In genomic region chr15:87873501-87873900, GRCh38 we compare ENCODE assay signal across 23 cellular contexts.
DNase-seq lines count a peak whose midpoint lies in the region; ATAC-seq and TF ChIP-seq lines count a peak whose summit lies in the region.
"Had no signal": no experiment of that assay in that cellular context is flagged by ENCODE, and none has a peak within 500 bp of the region (broad histone marks: within the 10 kb centered on the region; RNA-seq: fewer than 3 reads in every experiment).

No MANE protein-coding gene starts in this region.

- no peaks in the 10 kb centered on the region for H4K20me1 ChIP-seq in GM23248 (ENCODE audit: insufficient read depth)

- H3K4me2 ChIP-seq in GM23248 (ENCODE audit: unreplicated experiment): no peak overlapping the region
- H3K4me2 ChIP-seq in mesenchymal stem cell (ENCODE audit: low read length, poor library complexity, severe bottlenecking): no peak overlapping the region
- H3K4me2 ChIP-seq: GM23338 had no signal

- no peak overlapping the region for H2BK5ac ChIP-seq in mesenchymal stem cell (ENCODE audit: low read depth, low read length, poor library complexity, severe bottlenecking)

- H2AFZ ChIP-seq in GM23248 (no peak overlapping the region), mesenchymal stem cell (ENCODE audit: low read depth, low read length) (no peak overlapping the region)
- H2AFZ ChIP-seq: GM23338 had no signal

- no peak overlapping the region for H4K91ac ChIP-seq in mesenchymal stem cell (ENCODE audit: low read length)

- H3K36me3 ChIP-seq in GM23248 (ENCODE audit: low read depth): no peaks in the 10 kb centered on the region
- H3K36me3 ChIP-seq in mesenchymal stem cell (ENCODE audit: control insufficient read depth in 1 of 2, insufficient read depth in 2 of 2, low read depth in 1 of 2, low read length in 2 of 2): no peaks in the 10 kb centered on the region
- H3K36me3 ChIP-seq: MG63 had no signal

- H3K27ac ChIP-seq in GM23248: no peak overlapping the region
- H3K27ac ChIP-seq in mesenchymal stem cell (ENCODE audit: low read length, poor library complexity, severe bottlenecking): no peak overlapping the region
- H3K27ac ChIP-seq: RWPE1 had no signal

- 38 to 41% methylated on average over 7 of the region's 7 CpGs for whole genome bisulfite sequencing in GM23248 (ENCODE audit: low coverage in 1 of 2, low lambda C conversion rate in 2 of 2, missing lambda C conversion rate in 2 of 2), 2 experiments
- 75% methylated on average over 5 of the region's 7 CpGs for WGBS in mesenchymal stem cell

- H3K23ac ChIP-seq in mesenchymal stem cell (ENCODE audit: low read length in 2 of 2): no peak overlapping the region

- H2BK120ac ChIP-seq in mesenchymal stem cell (ENCODE audit: low read depth, low read length): no peak overlapping the region

- no peak overlapping the region for H3K4me3 ChIP-seq in AG10803 (ENCODE audit: low read length)
- H3K4me3 ChIP-seq in GM23248: no peak overlapping the region
- H3K4me3 ChIP-seq in mesenchymal stem cell (ENCODE audit: insufficient read depth in 1 of 2, low read depth in 1 of 2, low read length in 2 of 2): no peak overlapping the region
- H3K4me3 ChIP-seq: GM23338, MG63 had no signal

- H3K9me3 ChIP-seq in GM23248 (ENCODE audit: low read depth) (no peaks in the 10 kb centered on the region), mesenchymal stem cell (ENCODE audit: control insufficient read depth, low read length) (no peaks in the 10 kb centered on the region)
- H3K9me3 ChIP-seq: MG63 had no signal

- no peak for ATAC-seq in left lobe of liver
- ATAC-seq: GM23338, Panc1 had no signal

- in situ Hi-C loops in GM23248 (cut with MboI): no loop called here

- H3K14ac ChIP-seq in mesenchymal stem cell (ENCODE audit: low read length in 2 of 2): peak overlapping the region in 1 of 2 experiments; percentile 88

- TF ChIP-seq CTCF in AG10803 (conservative IDR thresholded peaks at IDR 0.05; ENCODE audit: low read length): no peak

- H2AK5ac ChIP-seq in mesenchymal stem cell (ENCODE audit: low read length, severe bottlenecking): no peak overlapping the region

- H3K27me3 ChIP-seq in GM23248 (replicated peaks; ENCODE audit: insufficient read depth) (no peaks in the 10 kb centered on the region), mesenchymal stem cell (ENCODE audit: control insufficient read depth in 1 of 2, insufficient read depth in 1 of 2, low read length in 2 of 2) (peaks cover 0 to 6% of the 10 kb centered on the region in 2 experiments)
- H3K27me3 ChIP-seq: MG63 had no signal

- peak; percentile 74 for DNase-seq in AG10803 (ENCODE audit: low read depth)
- DNase-seq in GM23248: peak; percentile 37
- peak; percentile 34 for DNase-seq in astrocyte of the hippocampus (ENCODE audit: low read depth, low spot score)
- peak; percentile 4 for DNase-seq in mesenchymal stem cell
- DNase-seq in DMS53 treated with DMSO at 0.1 percent for 48 hours (lab: John Stamatoyannopoulos, UW; ENCODE audit: unreplicated experiment): no peak
- DNase-seq in left lobe of liver (ENCODE audit: low spot score): no peak
- no peak for DNase-seq in NK-92 treated with Interleukin-12 subunit alpha and Interleukin-12 subunit beta, amount 100 ng/mL, for 24 hours (lab: John Stamatoyannopoulos, UW)
- DNase-seq: C1 segment of cervical spinal cord; CD4-positive, alpha-beta memory T cell; COR-L47; DMS79; H9; KBM-7; MG63; NCI-H1105 treated with DMSO at 0.1 percent for 48 hours; NCI-H146; NCI-H2029; NCI-H510A; NCI-H69; SHP77 had no signal

- no peak overlapping the region for H2BK15ac ChIP-seq in mesenchymal stem cell (ENCODE audit: low read depth, poor library complexity, severe bottlenecking)

- H3K9ac ChIP-seq in GM23248 (no peak overlapping the region), mesenchymal stem cell (ENCODE audit: low read length) (no peak overlapping the region)

- no peak overlapping the region for H2BK12ac ChIP-seq in mesenchymal stem cell (ENCODE audit: low read length in 2 of 2)

- H3K4me1 ChIP-seq in GM23248 (ENCODE audit: insufficient read depth) (peaks cover 30% of the 10 kb centered on the region), mesenchymal stem cell (ENCODE audit: control insufficient read depth, insufficient read depth, low read depth, low read length) (no peaks in the 10 kb centered on the region)

- no peaks in the 10 kb centered on the region for H3K9me2 ChIP-seq in GM23248 (ENCODE audit: insufficient read depth)

- H4K8ac ChIP-seq in mesenchymal stem cell (ENCODE audit: low read length): no peak overlapping the region

- H3F3A ChIP-seq in GM23248 (ENCODE audit: insufficient read depth): peaks cover 25% of the 10 kb centered on the region

- no peaks in the 10 kb centered on the region for H3K79me2 ChIP-seq in GM23248 (ENCODE audit: insufficient read depth)

- no peak overlapping the region for H3K18ac ChIP-seq in mesenchymal stem cell (ENCODE audit: low read depth in 1 of 2, low read length in 2 of 2)

- H3K79me1 ChIP-seq in mesenchymal stem cell (replicated peaks; ENCODE audit: low read length, poor library complexity, severe bottlenecking): no peaks in the 10 kb centered on the region

- no peak overlapping the region for H3K4ac ChIP-seq in mesenchymal stem cell (ENCODE audit: low read depth in 1 of 2, low read length in 2 of 2)

Comparison
In these comparisons a context has a peak if more than half of its experiments do, and no peak if none do; other contexts are left out.
1. DNase-seq: peak in AG10803 (single experiment), GM23248 (single experiment), astrocyte of the hippocampus (single experiment) and mesenchymal stem cell (single experiment); none in DMS53 treated with DMSO at 0.1 percent for 48 hours (single experiment), left lobe of liver (single experiment) and NK-92 treated with Interleukin-12 subunit alpha and Interleukin-12 subunit beta, amount 100 ng/mL, for 24 hours (single experiment).